Comparison of ENCODE assay signal across 31 cellular contexts in the genomic region with DNA sequence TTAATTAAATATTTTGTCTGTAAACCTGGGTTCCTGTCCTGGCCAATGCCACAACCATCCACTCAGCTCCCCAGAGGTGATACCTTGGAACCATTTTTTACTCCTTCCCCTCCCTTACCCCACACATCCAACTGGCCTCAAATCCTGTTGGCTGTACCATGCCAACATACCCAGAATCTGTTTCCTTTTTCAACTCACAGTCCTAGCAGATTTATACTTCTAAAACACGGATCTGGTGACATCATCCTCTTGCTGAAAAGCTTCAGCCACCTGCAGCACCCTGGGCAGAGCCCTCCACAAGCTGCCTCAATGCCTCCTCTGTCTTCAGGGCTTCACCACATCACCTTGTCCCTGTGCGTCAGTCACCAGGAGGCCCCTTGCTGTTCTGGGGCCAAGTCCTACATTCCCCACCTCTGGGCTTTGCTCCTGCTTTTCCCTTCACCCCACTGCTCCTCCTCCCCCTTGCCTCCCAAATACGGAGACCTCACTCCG. TPM values are rescaled to one million over a fixed set of nuclear protein-coding genes. Genes with fewer than 3 reads are reported as not detected.
DNase-seq lines count a peak whose midpoint lies in the region; ATAC-seq, FAIRE-seq and TF ChIP-seq lines count a peak whose summit lies in the region.
"Had no signal": no experiment of that assay in that cellular context is flagged by ENCODE, and none has a peak within 500 bp of the region (broad histone marks: within the 10 kb centered on the region; RNA-seq: fewer than 3 reads in every experiment).

No MANE protein-coding gene starts in this region.

- POLR2A ChIA-PET in GM12878 (lab: Charles Lee) = interaction anchor here (0.7 kb wide), 1 partner anchor 221 kb away, joined by 4 read pairs; no protein-coding TSS in a partner anchor
- POLR2A ChIA-PET in HEK293T (lab: Yijun Ruan, JAX) = no interaction called here

- no peak overlapping the region for H2BK15ac ChIP-seq in neuronal stem cell (ENCODE audit: low read length)

- no peaks in the 10 kb centered on the region for H3K27me3 ChIP-seq in GM12878 (replicated peaks in 1 of 2; ENCODE audit: control insufficient read depth in 2 of 2, insufficient read depth in 2 of 2, low read length in 1 of 2)
- no peaks in the 10 kb centered on the region for H3K27me3 ChIP-seq in iPS-15b (ENCODE audit: control insufficient read depth, insufficient read depth, low read length)
- no peaks in the 10 kb centered on the region for H3K27me3 ChIP-seq in neuronal stem cell (ENCODE audit: control insufficient read depth in 3 of 3, insufficient read depth in 3 of 3, low read depth in 1 of 3, low read length in 3 of 3)
- no peaks in the 10 kb centered on the region for H3K27me3 ChIP-seq in spleen (replicated peaks in 1 of 7)
- H3K27me3 ChIP-seq: body of pancreas, ovary, upper lobe of right lung had no signal

- no peak overlapping the region for H3K27ac ChIP-seq in GM12878 (ENCODE audit: control insufficient read depth, insufficient read depth)
- peak overlapping the region; percentile 59 for H3K27ac ChIP-seq in neuronal stem cell (replicated peaks; ENCODE audit: low read length)
- H3K27ac ChIP-seq in spleen = no peak overlapping the region
- H3K27ac ChIP-seq: body of pancreas, HL-60, ovary, upper lobe of right lung had no signal

- H3K36me3 ChIP-seq in GM12878 (ENCODE audit: control insufficient read depth in 2 of 2, insufficient read depth in 2 of 2, low read length in 1 of 2) (no peaks in the 10 kb centered on the region), iPS-15b (ENCODE audit: control insufficient read depth, insufficient read depth, low read length) (no peaks in the 10 kb centered on the region), neuronal stem cell (replicated peaks in 1 of 2; ENCODE audit: control insufficient read depth in 2 of 2, insufficient read depth in 2 of 2, low read length in 2 of 2) (no peaks in the 10 kb centered on the region), spleen (no peaks in the 10 kb centered on the region)
- H3K36me3 ChIP-seq: ovary, upper lobe of right lung had no signal

- TF ChIP-seq CTCF in GM12878 (IDR thresholded peaks at IDR 0.05 in 2 of 3, conservative IDR thresholded peaks at IDR 0.05 in 1 of 3; ENCODE audit: control insufficient read depth in 2 of 3, extremely low read depth in 1 of 3, insufficient read depth in 1 of 3, low read depth in 3 of 3, low read length in 3 of 3) = no peak
- no peak for TF ChIP-seq CTCF in spleen (IDR thresholded peaks at IDR 0.05 in 8 of 11, conservative IDR thresholded peaks at IDR 0.05 in 3 of 11)

- H3K4me2 ChIP-seq in GM12878 (ENCODE audit: control insufficient read depth, insufficient read depth) (no peak overlapping the region), neuronal stem cell (ENCODE audit: insufficient read depth, low read length, poor library complexity, severe bottlenecking) (no peak overlapping the region)
- H3K4me2 ChIP-seq: SK-N-SH had no signal

- RAD21 ChIA-PET in GM12878 (lab: Charles Lee; ENCODE audit: unreplicated experiment) = interaction anchor here (1.1 kb wide), 1 partner anchor 14 kb away, joined by 3 read pairs; no protein-coding TSS in a partner anchor

- no peak overlapping the region for H4K8ac ChIP-seq in neuronal stem cell (ENCODE audit: low read depth, low read length)

- H3K4me1 ChIP-seq in GM12878 (ENCODE audit: control insufficient read depth, insufficient read depth, low read length) = no peaks in the 10 kb centered on the region
- peaks cover 63% of the 10 kb centered on the region for H3K4me1 ChIP-seq in iPS-15b (ENCODE audit: control insufficient read depth, insufficient read depth, low read length)
- peaks cover 0 to 20% of the 10 kb centered on the region in 2 donors for H3K4me1 ChIP-seq in neuronal stem cell (ENCODE audit: control insufficient read depth in 2 of 2, insufficient read depth in 1 of 2, low read depth in 1 of 2, low read length in 2 of 2)
- H3K4me1 ChIP-seq in spleen = peaks cover 0 to 24% (median 10%) of the 10 kb centered on the region in 6 donors

- H2AFZ ChIP-seq in GM12878 (ENCODE audit: control insufficient read depth, low read depth, low read length) (no peak overlapping the region), neuronal stem cell (ENCODE audit: low read length) (no peak overlapping the region)

- peaks cover 3% of the 10 kb centered on the region for H3K79me1 ChIP-seq in neuronal stem cell (ENCODE audit: low read depth, low read length)

- no peaks in the 10 kb centered on the region; the same call in 1 of the 2 replicates for H3K79me2 ChIP-seq in GM12878 (ENCODE audit: control insufficient read depth, insufficient read depth, low read length)

- no peak overlapping the region for H2BK12ac ChIP-seq in neuronal stem cell (ENCODE audit: low read length)

- no peak for FAIRE-seq in GM12878 (lab: Jason Lieb, UNC)
- FAIRE-seq: GM18507 had no signal

- CTCF ChIA-PET in GM12878 (lab: Yijun Ruan, JAX) (interaction anchor here (0.6 to 1.3 kb wide), 5 partner anchors 9 to 419 kb away, joined by 3 to 5 read pairs (median 3); no protein-coding TSS in a partner anchor), HEK293T (lab: Yijun Ruan, JAX) (interaction anchor here (0.6 kb wide), 1 partner anchor 155 kb away, joined by 3 read pairs; no protein-coding TSS in a partner anchor)

- intact Hi-C loops in GM12878 (cut with micrococcal nuclease; ENCODE audit: unreplicated experiment) = loop anchor here (5.0 kb wide), 1 partner anchor 422 kb away; no protein-coding TSS in a partner anchor
- intact Hi-C loops in spleen (cut with DNase I; ENCODE audit: low total_unique reads) = no loop called here

- SMC1A ChIA-PET in GM12878 (lab: Charles Lee; ENCODE audit: uncharacterized antibody, unreplicated experiment) = interaction anchor here (1.5 to 2.9 kb wide), 2 partner anchors 12 to 16 kb away, joined by 5 to 26 read pairs; partner anchors contain the start of gene SEMA6A

- no peak overlapping the region for H3K14ac ChIP-seq in neuronal stem cell (ENCODE audit: low read length)

- no peak for TF ChIP-seq EP300 in GM12878 (IDR thresholded peaks at IDR 0.05; ENCODE audit: borderline replicate concordance in 1 of 2, control insufficient read depth in 1 of 2, low read depth in 2 of 2, low read length in 2 of 2)

- in situ Hi-C loops in GM12878 (cut with MboI) = loop anchor here (25.0 kb wide), 1 partner anchor 422 kb away; no protein-coding TSS in a partner anchor

- ATAC-seq in GM18907 (IDR thresholded peaks at IDR 0.05; ENCODE audit: unreplicated experiment) (peak; percentile 16), GM12878 (no peak; the same call in 2 of the 3 replicates), GM21447 (IDR thresholded peaks at IDR 0.05; ENCODE audit: unreplicated experiment) (no peak), HG03378 (IDR thresholded peaks at IDR 0.05; ENCODE audit: unreplicated experiment) (no peak)
- ATAC-seq: body of pancreas; naive thymus-derived CD8-positive, alpha-beta T cell; PC-3; upper lobe of right lung had no signal

- no peak for TF ChIP-seq RAD21 in GM12878 (IDR thresholded peaks at IDR 0.05; ENCODE audit: insufficient read depth, low read depth, low read length)

- no peak for DNase-seq in GM12878 (ENCODE audit: low read depth, low spot score)
- no peak for DNase-seq in neuronal stem cell (ENCODE audit: low spot score)
- DNase-seq in HEK293T (ENCODE audit: extremely low spot score) = no peak
- DNase-seq in spleen = no peak
- DNase-seq: activated CD4-positive, alpha-beta T cell treated with anti-CD3 and anti-CD28 coated beads, Interleukin-2, amount 10 ng/mL, durations not matched to agents 24 days and 14 days; activated gamma-delta T cell treated with Interleukin-2 at 50 U/mL for 16 hours; activated T-cell treated with anti-CD3 and anti-CD28 coated beads, Interleukin-2, amount 50 U/mL, for 24 hours; body of pancreas; DMS79; effector CD8-positive, alpha-beta T cell; erythroblast; HFFc6; IMR-90; naive thymus-derived CD8-positive, alpha-beta T cell; NCI-H1092; NCI-H187; NCI-H2171; NCI-H524 treated with DMSO at 0.1 percent for 48 hours; NK-92 treated with Interleukin-12 subunit alpha and Interleukin-12 subunit beta, amount 100 ng/mL, for 24 hours; ovary; PC-3; retina; SK-N-SH; upper lobe of right lung had no signal

- H4K91ac ChIP-seq in neuronal stem cell (ENCODE audit: low read depth, low read length, poor library complexity) = no peak overlapping the region

- H3K9me3 ChIP-seq in GM12878 (replicated peaks; ENCODE audit: control insufficient read depth, insufficient read depth, low read length) (no peaks in the 10 kb centered on the region), iPS-15b (ENCODE audit: control insufficient read depth, insufficient read depth, low read length) (no peaks in the 10 kb centered on the region), neuronal stem cell (replicated peaks in 1 of 2; ENCODE audit: control insufficient read depth in 2 of 2, insufficient read depth in 1 of 2, low read depth in 1 of 2, low read length in 2 of 2) (no peaks in the 10 kb centered on the region), spleen (no peaks in the 10 kb centered on the region)
- H3K9me3 ChIP-seq: body of pancreas, ovary, SK-N-SH, upper lobe of right lung had no signal

- no TSS peak for BruUV-seq in GM12878 (replicated peaks; lab: Mats Ljungman, UMichigan)

- no peak overlapping the region for H3K23ac ChIP-seq in neuronal stem cell (ENCODE audit: low read depth, low read length, poor library complexity)

- H2BK120ac ChIP-seq in neuronal stem cell (ENCODE audit: low read depth, low read length) = no peak overlapping the region

- TF ChIP-seq POLR2A in GM12878 (IDR thresholded peaks at IDR 0.05; ENCODE audit: low read depth, low read length) (no peak), spleen (IDR thresholded peaks at IDR 0.05) (no peak)

- WGBS in GM12878 (ENCODE audit: insufficient coverage, insufficient replicate concordance, low lambda C conversion rate, missing lambda C conversion rate) = 70% methylated on average over 4 of the region's 4 CpGs
- WGBS in neuronal stem cell (ENCODE audit: extremely low coverage in 2 of 2, insufficient read length in 2 of 2, insufficient replicate concordance in 1 of 2), 2 donors = no CpG with 5 or more reads among the region's 4 CpGs
- WGBS in spleen, 5 donors = 79 to 88% (median 84%) methylated on average over 4 of the region's 4 CpGs

- no peak overlapping the region for H3K4ac ChIP-seq in neuronal stem cell (ENCODE audit: low read length)

- H3K4me3 ChIP-seq in GM12878 = no peak overlapping the region
- H3K4me3 ChIP-seq in iPS-15b (ENCODE audit: low read depth, low read length) = peak overlapping the region; percentile 14
- H3K4me3 ChIP-seq in neuronal stem cell (ENCODE audit: low read length in 2 of 2) = no peak overlapping the region
- H3K4me3 ChIP-seq in spleen = no peak overlapping the region
- H3K4me3 ChIP-seq: body of pancreas, ovary, upper lobe of right lung had no signal

- H3K9ac ChIP-seq in GM12878 (ENCODE audit: control insufficient read depth, insufficient read depth, low read length) = no peak overlapping the region
- H3K9ac ChIP-seq in iPS-15b (ENCODE audit: low read depth, low read length) = no peak overlapping the region
- no peak overlapping the region for H3K9ac ChIP-seq in neuronal stem cell (ENCODE audit: low read depth, low read length, poor library complexity)
- H3K9ac ChIP-seq: SK-N-SH had no signal

- no peak overlapping the region for H2AK5ac ChIP-seq in neuronal stem cell (ENCODE audit: low read depth, low read length)

- H3K18ac ChIP-seq in neuronal stem cell (ENCODE audit: low read length) = peak overlapping the region; percentile 46

- no peaks in the 10 kb centered on the region for H4K20me1 ChIP-seq in GM12878 (ENCODE audit: control insufficient read depth, insufficient read depth)

- H2BK5ac ChIP-seq in neuronal stem cell (ENCODE audit: low read length) = no peak overlapping the region

RNA-seq across cellular contexts. Expression of gene SEMA6A, which starts 14.9 kb away (rescaled TPM):
- 218 and 247 TPM in 2 replicates for total RNA-seq in GM12878 (2013; cell fraction: nucleolus; rRNA removed)
- total RNA-seq in GM12878 (2014; rRNA removed) (0.62 and 1.0 TPM in 2 replicates), GM12878 (2014; rRNA removed; fragmentation: Illumina TruSeq; extraction: Trizol) (0.83 and 1.1 TPM in 2 replicates), GM12878 (2021) (1.9 and 2.1 TPM in 2 replicates), spleen (10 to 100 TPM; 26.5 to 78.6 (median 42.4) TPM)
- polyA plus RNA-seq in GM12878 (2011; ENCODE audit: low read depth) = 3.2 TPM
- polyA plus RNA-seq in GM12878 (2011; rRNA removed) (10.2 and 10.5 TPM in 2 replicates), GM12878 (2014; fragmentation: Illumina TruSeq; extraction: Trizol) (0.92 and 1.3 TPM in 2 replicates), GM12878 (2014; fragmentation: Nextera tagmentation; extraction: Ambion mirVana) (under 1 TPM; 0.16 to 0.22 TPM), GM12878 (2014; rRNA removed) (0.56 and 0.64 TPM in 2 replicates), GM12878 (2016; fragmentation: Nextera tagmentation; extraction: Ambion mirVana) (1 to 10 TPM; 1.1 TPM), spleen (1 to 10 TPM in 2 of 3 donors, under 1 TPM in 1; 0.88 to 2.0 (median 1.5) TPM)
- polyA plus RNA-seq in GM12878 (2011; cell fraction: cytosol; rRNA removed) = 6.8 and 10.6 TPM in 2 replicates
- 23.5 and 32.3 TPM in 2 replicates for polyA plus RNA-seq in GM12878 (2011; cell fraction: nucleus; rRNA removed)
- polyA plus RNA-seq in GM12878 (2012) = 4.3 and 4.5 TPM in 2 replicates
- 31.4 and 35.0 TPM in 2 replicates for polyA minus RNA-seq in GM12878 (2011; rRNA and poly(A)+ RNA removed)
- polyA minus RNA-seq in GM12878 (2011; cell fraction: cytosol; rRNA and poly(A)+ RNA removed) = 9.4 and 10.0 TPM in 2 replicates
- 52.5 and 60.3 TPM in 2 replicates for polyA minus RNA-seq in GM12878 (2011; cell fraction: nucleus; rRNA and poly(A)+ RNA removed)
- polyA plus RNA-seq in neuronal stem cell (2013, experiment 1 of 2) = 42.9 TPM
- 45.0 TPM for polyA plus RNA-seq in neuronal stem cell (2013, experiment 2 of 2)
- total RNA-seq: activated CD8-positive, alpha-beta memory T cell treated with anti-CD3 and anti-CD28 coated beads for 36 hours; naive thymus-derived CD8-positive, alpha-beta T cell; PC-3 had no signal
